Comparison of ENCODE assay signal across 26 cellular contexts in genomic region chr7:141872931-141873330, GRCh38. TPM values are rescaled to one million over a fixed set of nuclear protein-coding genes. Genes with fewer than 3 reads are reported as not detected.
"Had no signal": no experiment of that assay in that cellular context is flagged by ENCODE, and none has a peak within 500 bp of the region (broad histone marks: within the 10 kb centered on the region; RNA-seq: fewer than 3 reads in every experiment).

No MANE protein-coding gene starts in this region.

- H3K9me3 ChIP-seq: prostate gland, upper lobe of right lung had no signal

- H3K27me3 ChIP-seq: esophagus squamous epithelium, gastrocnemius medialis, upper lobe of right lung had no signal

- DNase-seq: activated CD4-positive, alpha-beta T cell treated with anti-CD3 and anti-CD28 coated beads, Interleukin-2, amount 10 ng/mL, durations not matched to agents 7 days and 5 days; activated CD4-positive, CD25-positive, alpha-beta regulatory T cell treated with anti-CD3 and anti-CD28 coated beads, Interleukin-2, amount 50 U/mL, for 72 hours; activated CD8-positive, alpha-beta memory T cell treated with anti-CD3 and anti-CD28 coated beads, Interleukin-2, amount 10 ng/mL, durations not matched to agents 7 days and 5 days; activated CD8-positive, alpha-beta T cell treated with anti-CD3 and anti-CD28 coated beads for 36 hours; activated gamma-delta T cell; activated naive CD4-positive, alpha-beta T cell treated with anti-CD3 and anti-CD28 coated beads, Interleukin-2, amount 50 U/mL, for 16 hours; activated naive CD8-positive, alpha-beta T cell treated with anti-CD3 and anti-CD28 coated beads, Interleukin-2, amount 50 U/mL, for 24 hours; activated T-cell treated with anti-CD3 and anti-CD28 coated beads for 4 hours; cerebellar nuclear complex; esophagus squamous epithelium; gastrocnemius medialis; hippocampal formation; midbrain; natural killer cell; stimulated activated CD4-positive, alpha-beta T cell treated with anti-CD3 and anti-CD28 coated beads, Interleukin-4, amount 100 ng/mL, for 1 hour; stimulated activated naive CD4-positive, alpha-beta T cell treated with Interleukin-2 at 50 U/mL for 16 hours; upper lobe of right lung; WERI-Rb-1 had no signal

- H3K27ac ChIP-seq: coronary artery, esophagus squamous epithelium, gastrocnemius medialis, prostate gland, upper lobe of right lung, WERI-Rb-1 had no signal

- ATAC-seq: activated CD8-positive, alpha-beta memory T cell treated with anti-CD3 and anti-CD28 coated beads, Interleukin-2, amount 10 ng/mL, durations not matched to agents 7 days and 5 days; activated CD8-positive, alpha-beta T cell treated with anti-CD3 and anti-CD28 coated beads for 36 hours; activated naive CD8-positive, alpha-beta T cell treated with anti-CD3 and anti-CD28 coated beads, Interleukin-2, amount 50 U/mL, for 24 hours; gastrocnemius medialis; natural killer cell; upper lobe of right lung had no signal

- H3K36me3 ChIP-seq: esophagus squamous epithelium, gastrocnemius medialis, prostate gland, upper lobe of right lung, WERI-Rb-1 had no signal

- H3K4me1 ChIP-seq: esophagus squamous epithelium, gastrocnemius medialis, prostate gland, upper lobe of right lung had no signal

- FAIRE-seq: TTC549 had no signal

- H3K4me3 ChIP-seq: coronary artery, esophagus squamous epithelium, gastrocnemius medialis, prostate gland, upper lobe of right lung had no signal

RNA-seq across cellular contexts. Expression of gene PRSS37, which starts 31.6 kb away (rescaled TPM):
- total RNA-seq: activated CD4-positive, alpha-beta T cell treated with anti-CD3 and anti-CD28 coated beads, Interleukin-2, amount 10 ng/mL, durations not matched to agents 7 days and 5 days; activated CD8-positive, alpha-beta memory T cell treated with anti-CD3 and anti-CD28 coated beads, Interleukin-2, amount 10 ng/mL, durations not matched to agents 7 days and 5 days; activated CD8-positive, alpha-beta T cell treated with anti-CD3 and anti-CD28 coated beads for 36 hours; activated T-helper 1 cell treated with anti-CD3 and anti-CD28 coated beads, Interleukin-12 subunit alpha, Interleukin-12 subunit beta, Interleukin-2, Interleukin-4 antibody, amounts not matched to agents 30 ng/mL and 10 ng/mL and 1 ng/mL, durations not matched to agents 14 hours and 24 hours and 36 hours; esophagus squamous epithelium; gastrocnemius medialis; liver; natural killer cell; osteocyte; subcutaneous adipose tissue; upper lobe of right lung had no signal

RNA-seq across cellular contexts. Expression of gene OR9A4, which starts 43.3 kb away (rescaled TPM):
- total RNA-seq: activated CD4-positive, alpha-beta T cell treated with anti-CD3 and anti-CD28 coated beads, Interleukin-2, amount 10 ng/mL, durations not matched to agents 7 days and 5 days; activated CD8-positive, alpha-beta memory T cell treated with anti-CD3 and anti-CD28 coated beads, Interleukin-2, amount 10 ng/mL, durations not matched to agents 7 days and 5 days; activated CD8-positive, alpha-beta T cell treated with anti-CD3 and anti-CD28 coated beads for 36 hours; activated T-helper 1 cell treated with anti-CD3 and anti-CD28 coated beads, Interleukin-12 subunit alpha, Interleukin-12 subunit beta, Interleukin-2, Interleukin-4 antibody, amounts not matched to agents 30 ng/mL and 10 ng/mL and 1 ng/mL, durations not matched to agents 14 hours and 24 hours and 36 hours; esophagus squamous epithelium; gastrocnemius medialis; natural killer cell; osteocyte; prostate gland; subcutaneous adipose tissue had no signal
- polyA plus RNA-seq: liver, thymus had no signal
